ENCODE assay signal across 8 cellular contexts in the genomic region with DNA sequence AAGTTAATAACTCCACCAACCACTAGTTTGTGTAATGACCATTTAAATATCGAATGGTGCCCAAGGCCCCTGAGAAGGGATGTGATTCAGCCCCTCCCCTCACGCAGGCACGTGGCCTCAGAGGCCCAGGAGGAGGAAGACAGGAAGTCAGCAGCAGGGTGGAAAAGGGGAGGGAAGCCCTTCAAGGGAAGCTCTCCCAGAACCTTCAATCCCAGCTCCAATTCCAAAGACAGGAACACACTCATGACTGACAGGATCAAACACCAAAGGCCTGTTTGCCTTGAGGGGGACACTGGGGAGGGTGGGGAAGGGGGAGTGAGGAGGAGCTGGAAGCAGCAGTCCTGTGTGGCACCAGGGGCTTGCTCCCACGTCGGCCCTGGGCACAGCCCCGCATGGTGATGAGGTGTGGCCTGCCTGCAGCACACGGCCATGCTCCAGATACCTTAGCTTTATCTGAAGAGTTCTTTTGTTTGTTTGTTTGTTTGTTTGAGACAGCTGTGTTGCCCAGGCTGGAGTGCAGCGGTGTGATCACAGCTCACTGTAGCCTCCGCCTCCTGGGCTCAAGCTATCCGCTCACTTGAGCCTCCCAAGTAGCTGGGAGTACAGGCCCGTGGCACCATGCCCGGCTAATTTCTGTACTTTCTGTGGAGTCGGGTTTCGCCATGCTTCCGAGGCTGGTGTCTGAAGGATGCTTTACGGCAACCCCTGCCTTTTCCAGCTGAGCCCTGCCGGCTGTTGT.
DNase-seq lines count a peak whose midpoint lies in the region; ATAC-seq and TF ChIP-seq lines count a peak whose summit lies in the region.

No MANE protein-coding gene starts in this region.

- H3K4me3 ChIP-seq in right cardiac atrium (ENCODE audit: low read length) (no peak overlapping the region), suprapubic skin (no peak overlapping the region)

- CTCF ChIA-PET in Calu3 (lab: Charles Lee), result interaction anchor here (0.6 to 1.2 kb wide), 2 partner anchors 10 to 135 kb away, joined by 3 to 4 read pairs; no protein-coding TSS in a partner anchor
- CTCF ChIA-PET in activated CD8-positive, alpha-beta T cell treated with anti-CD3 and anti-CD28 coated beads for 36 hours (lab: Charles Lee), result interaction anchor here (0.7 to 1.1 kb wide), 2 partner anchors 75 to 149 kb away, joined by 3 read pairs; no protein-coding TSS in a partner anchor

- H3K4me3 Mint-ChIP-seq in Calu3 (ENCODE audit: low read depth, unreplicated experiment), result no peak overlapping the region
- no peak overlapping the region for H3K4me3 Mint-ChIP-seq in activated CD8-positive, alpha-beta T cell treated with anti-CD3 and anti-CD28 coated beads for 36 hours

- no TSS peak for BruUV-seq in Calu3 (replicated peaks; lab: Mats Ljungman, UMichigan)

- H3K4me1 Mint-ChIP-seq in Calu3 (ENCODE audit: low read depth, unreplicated experiment), result peaks cover 98% of the 10 kb centered on the region
- H3K4me1 Mint-ChIP-seq in activated CD8-positive, alpha-beta T cell treated with anti-CD3 and anti-CD28 coated beads for 36 hours (ENCODE audit: low read depth), result peaks cover 95% of the 10 kb centered on the region

- H3K4me1 ChIP-seq in right cardiac atrium (ENCODE audit: control insufficient read depth, insufficient read depth, low read length), result peaks cover 34% of the 10 kb centered on the region
- peaks cover 87% of the 10 kb centered on the region for H3K4me1 ChIP-seq in suprapubic skin

- intact Hi-C loops in Calu3 (cut with micrococcal nuclease; ENCODE audit: unreplicated experiment), result no loop called here
- intact Hi-C loops in activated CD8-positive, alpha-beta T cell treated with anti-CD3 and anti-CD28 coated beads for 36 hours (cut with micrococcal nuclease), result no loop called here
- intact Hi-C loops in right cardiac atrium (cut with DNase I), result no loop called here

- H3K27me3 Mint-ChIP-seq in Calu3 (ENCODE audit: unreplicated experiment), result no peaks in the 10 kb centered on the region
- H3K27me3 Mint-ChIP-seq in activated CD8-positive, alpha-beta T cell treated with anti-CD3 and anti-CD28 coated beads for 36 hours, result no peaks in the 10 kb centered on the region

- no peaks in the 10 kb centered on the region for H3K9me3 Mint-ChIP-seq in Calu3 (ENCODE audit: low read depth, unreplicated experiment)
- H3K9me3 Mint-ChIP-seq in activated CD8-positive, alpha-beta T cell treated with anti-CD3 and anti-CD28 coated beads for 36 hours, result no peaks in the 10 kb centered on the region

- WGBS in right cardiac atrium, result 49% methylated on average over 17 of the region's 17 CpGs
- WGBS in suprapubic skin, result 48% methylated on average over 14 of the region's 17 CpGs

- H3K27ac Mint-ChIP-seq in Calu3 (ENCODE audit: unreplicated experiment), result peak overlapping the region; percentile 72
- H3K27ac Mint-ChIP-seq in activated CD8-positive, alpha-beta T cell treated with anti-CD3 and anti-CD28 coated beads for 36 hours, result peak overlapping the region; percentile 39

- H3K9me3 ChIP-seq in right cardiac atrium (ENCODE audit: control insufficient read depth, low read length) (no peaks in the 10 kb centered on the region), suprapubic skin (no peaks in the 10 kb centered on the region)

- no peak for TF ChIP-seq EP300 in suprapubic skin (IDR thresholded peaks at IDR 0.05)

- H3K27me3 ChIP-seq in right cardiac atrium (ENCODE audit: control insufficient read depth, insufficient read depth) (no peaks in the 10 kb centered on the region), suprapubic skin (no peaks in the 10 kb centered on the region)

- POLR2A ChIA-PET in activated CD8-positive, alpha-beta T cell treated with anti-CD3 and anti-CD28 coated beads for 36 hours (lab: Charles Lee), result interaction anchor here (1.3 kb wide), 1 partner anchor 39 kb away, joined by 3 read pairs; no protein-coding TSS in a partner anchor

- peaks cover 76% of the 10 kb centered on the region for H3K36me3 Mint-ChIP-seq in Calu3 (ENCODE audit: insufficient read depth, unreplicated experiment)
- peaks cover 22% of the 10 kb centered on the region for H3K36me3 Mint-ChIP-seq in activated CD8-positive, alpha-beta T cell treated with anti-CD3 and anti-CD28 coated beads for 36 hours (ENCODE audit: low read depth)

- no peak for TF ChIP-seq POLR2A in suprapubic skin (IDR thresholded peaks at IDR 0.05)

- no peak for DNase-seq in Calu3
- peak; percentile 22 for DNase-seq in MV-4-11 (lab: John Stamatoyannopoulos, UW)
- no peak for DNase-seq in activated CD8-positive, alpha-beta T cell treated with anti-CD3 and anti-CD28 coated beads for 36 hours
- DNase-seq in right cardiac atrium, result peak; percentile 53 to 75 (median 71)
- peak in 1 of 2 donors; percentile 75 for DNase-seq in suprapubic skin (ENCODE audit: low spot score in 2 of 2)
- no peak for DNase-seq in pons (ENCODE audit: low spot score)
- DNase-seq in cerebellum (ENCODE audit: low spot score), result no peak
- DNase-seq in stimulated activated CD4-positive, alpha-beta T cell treated with anti-CD3 and anti-CD28 coated beads, Interleukin-12 subunit alpha, Interleukin-12 subunit beta, amount 100 ng/mL, for 4 hours, result no peak

- H3K27ac ChIP-seq in right cardiac atrium (ENCODE audit: low read length) (no peak overlapping the region), suprapubic skin (peak overlapping the region; percentile 35)

- ATAC-seq in activated CD8-positive, alpha-beta T cell treated with anti-CD3 and anti-CD28 coated beads for 36 hours, result no peak
- ATAC-seq in right cardiac atrium, result peak in 1 of 2 donors; percentile 9

- TF ChIP-seq CTCF in Calu3 (IDR thresholded peaks at IDR 0.05; ENCODE audit: unreplicated experiment) (no peak), suprapubic skin (IDR thresholded peaks at IDR 0.05) (no peak)
- no peak for TF ChIP-seq CTCF in activated CD8-positive, alpha-beta T cell treated with anti-CD3 and anti-CD28 coated beads for 36 hours (IDR thresholded peaks at IDR 0.05)

- H3K36me3 ChIP-seq in suprapubic skin, result no peaks in the 10 kb centered on the region

Comparison
In these comparisons a context has a peak if more than half of its experiments do, and no peak if none do; other contexts are left out.
1. DNase-seq: peak in MV-4-11 (single experiment) and right cardiac atrium (3 of 3); none in Calu3 (single experiment), activated CD8-positive, alpha-beta T cell treated with anti-CD3 and anti-CD28 coated beads for 36 hours (single experiment), pons (single experiment), cerebellum (single experiment) and stimulated activated CD4-positive, alpha-beta T cell treated with anti-CD3 and anti-CD28 coated beads, Interleukin-12 subunit alpha, Interleukin-12 subunit beta, amount 100 ng/mL, for 4 hours (single experiment).